ENCODE assay signal across 10 cellular contexts in the genomic region with DNA sequence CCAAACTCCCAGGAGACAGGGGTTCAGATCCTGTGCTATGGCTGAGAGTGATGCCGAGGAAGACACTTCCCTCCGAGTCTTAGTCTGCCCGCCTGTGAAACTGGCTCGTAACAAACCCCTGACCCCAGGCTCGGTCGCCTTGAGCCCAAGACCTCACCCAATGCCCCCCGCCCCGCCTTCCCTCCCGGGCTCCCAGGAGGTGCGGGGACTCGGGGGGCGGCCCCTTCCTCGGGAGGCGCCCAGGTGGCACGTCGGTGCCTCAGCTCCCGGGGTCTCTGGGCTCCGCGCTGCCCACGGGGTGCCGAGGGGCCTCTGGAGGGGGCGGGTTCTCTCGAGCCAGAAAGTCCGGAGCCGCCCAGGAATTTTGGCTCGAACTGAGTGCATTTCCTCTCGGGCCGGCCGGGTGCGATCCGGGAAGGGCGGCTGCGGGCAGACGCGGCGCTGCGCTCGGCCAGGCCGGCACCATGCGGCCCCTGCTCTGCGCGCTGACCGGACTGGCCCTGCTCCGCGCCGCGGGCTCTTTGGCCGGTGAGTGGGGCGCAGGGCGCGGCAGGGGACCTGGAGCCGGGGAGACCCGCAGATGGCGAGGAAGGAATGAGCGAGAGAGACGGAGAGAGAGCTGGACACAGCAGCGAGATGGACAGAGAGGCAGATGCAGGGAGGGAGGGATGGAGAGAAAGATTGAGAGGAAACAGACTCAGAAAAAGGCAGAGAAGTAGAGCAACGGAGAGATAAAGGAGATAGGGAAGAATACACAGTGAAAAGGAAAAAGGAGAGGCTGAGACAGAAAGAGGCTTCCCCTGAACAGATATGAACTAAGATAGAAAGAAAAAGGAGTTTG. TPM values are rescaled to one million over a fixed set of nuclear protein-coding genes. Genes with fewer than 3 reads are reported as not detected.
DNase-seq lines count a peak whose midpoint lies in the region; ATAC-seq, FAIRE-seq and TF ChIP-seq lines count a peak whose summit lies in the region.
"Had no signal": no experiment of that assay in that cellular context is flagged by ENCODE, and none has a peak within 500 bp of the region (broad histone marks: within the 10 kb centered on the region; RNA-seq: fewer than 3 reads in every experiment).

A gene with protein sequence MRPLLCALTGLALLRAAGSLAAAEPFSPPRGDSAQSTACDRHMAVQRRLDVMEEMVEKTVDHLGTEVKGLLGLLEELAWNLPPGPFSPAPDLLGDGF (plus strand): TSS at position 432 of the 841 bp plus-strand sequence. CDS start 33 bp downstream, at position 465.

- ATAC-seq in HG03159 (IDR thresholded peaks at IDR 0.05; ENCODE audit: unreplicated experiment): no peak

- DNase-seq in Caco-2 (no peak), adipocyte (ENCODE audit: low read depth) (peak; percentile 82), left ventricle myocardium inferior (peak; percentile 69), NCI-H187 (lab: John Stamatoyannopoulos, UW) (no peak), Karpas-422 (no peak), GM12892 (ENCODE audit: insufficient read length) (no peak)

- peak within 1 kb of the TSS; percentile 42 for H3K27ac Mint-ChIP-seq in Caco-2 (ENCODE audit: unreplicated experiment)

- peak within 1 kb of the TSS; percentile 59 for H2AFZ ChIP-seq in parathyroid adenoma
- no peak within 1 kb of the TSS for H2AFZ ChIP-seq in Karpas-422 (ENCODE audit: low read length)

- H3K9me3 ChIP-seq in Caco-2 (no peaks in the 10 kb centered on the region), adipocyte (ENCODE audit: control insufficient read depth, low read length) (no peaks in the 10 kb centered on the region), left ventricle myocardium inferior (replicated peaks) (no peaks in the 10 kb centered on the region), parathyroid adenoma (ENCODE audit: control insufficient read depth, low read length) (no peaks in the 10 kb centered on the region), Karpas-422 (ENCODE audit: low read length) (no peaks in the 10 kb centered on the region)

- CTCF ChIA-PET in Caco-2 (lab: Charles Lee): interaction anchor here (2.8 kb wide), 1 partner anchor 11 kb away, joined by 11 read pairs; no protein-coding TSS in a partner anchor

- H3K36me3 ChIP-seq in Caco-2 (ENCODE audit: control insufficient read depth, insufficient read depth, low read length) (no peaks in the 10 kb centered on the region), adipocyte (ENCODE audit: control insufficient read depth, insufficient read depth, low read length, severe bottlenecking) (no peaks in the 10 kb centered on the region), left ventricle myocardium inferior (no peaks in the 10 kb centered on the region), parathyroid adenoma (ENCODE audit: control insufficient read depth, insufficient read depth, low read length) (no peaks in the 10 kb centered on the region), Karpas-422 (ENCODE audit: insufficient read depth, low read length) (no peaks in the 10 kb centered on the region)

- H3K79me2 ChIP-seq in parathyroid adenoma (no peaks in the 10 kb centered on the region), Karpas-422 (ENCODE audit: low read length) (no peaks in the 10 kb centered on the region)

- no peaks in the 10 kb centered on the region for H3K36me3 Mint-ChIP-seq in Caco-2 (ENCODE audit: insufficient read depth, unreplicated experiment)

- peaks cover 8% of the 10 kb centered on the region for H3K4me1 ChIP-seq in Caco-2
- H3K4me1 ChIP-seq in adipocyte (ENCODE audit: control insufficient read depth, insufficient read depth, low read length): peaks cover 33% of the 10 kb centered on the region
- H3K4me1 ChIP-seq in left ventricle myocardium inferior: peaks cover 48% of the 10 kb centered on the region
- no peaks in the 10 kb centered on the region for H3K4me1 ChIP-seq in parathyroid adenoma
- H3K4me1 ChIP-seq in Karpas-422 (ENCODE audit: low read length): no peaks in the 10 kb centered on the region

- no peaks in the 10 kb centered on the region for H3K9me3 Mint-ChIP-seq in Caco-2 (ENCODE audit: unreplicated experiment)

- H3K9ac ChIP-seq in adipocyte (ENCODE audit: low read length) (peak within 1 kb of the TSS; percentile 92), parathyroid adenoma (no peak within 1 kb of the TSS), Karpas-422 (ENCODE audit: low read length) (no peak within 1 kb of the TSS)

- TF ChIP-seq CTCF in Caco-2 (IDR thresholded peaks at IDR 0.05; ENCODE audit: insufficient read depth in 1 of 2, low read depth in 1 of 2, low read length in 1 of 2, severe bottlenecking in 1 of 2, unreplicated experiment in 1 of 2) (no peak), left ventricle myocardium inferior (IDR thresholded peaks at IDR 0.05; ENCODE audit: borderline replicate concordance) (no peak), parathyroid adenoma (IDR thresholded peaks at IDR 0.05) (no peak)

- H3K4me3 ChIP-seq in Caco-2 (ENCODE audit: low read depth, low read length): no peak within 1 kb of the TSS
- H3K4me3 ChIP-seq in adipocyte (ENCODE audit: low read length): peak within 1 kb of the TSS; percentile 87
- peak within 1 kb of the TSS; percentile 67 for H3K4me3 ChIP-seq in left ventricle myocardium inferior
- peak within 1 kb of the TSS; percentile 34 for H3K4me3 ChIP-seq in parathyroid adenoma (ENCODE audit: low read depth, low read length)
- no peak within 1 kb of the TSS for H3K4me3 ChIP-seq in Karpas-422 (ENCODE audit: low read length)

- H3K27me3 Mint-ChIP-seq in Caco-2 (ENCODE audit: insufficient read depth, unreplicated experiment): no peaks in the 10 kb centered on the region

- peaks cover 16% of the 10 kb centered on the region for H3K4me1 Mint-ChIP-seq in Caco-2 (ENCODE audit: low read depth, unreplicated experiment)

- POLR2A ChIA-PET in Caco-2 (lab: Charles Lee): no interaction called here

- H3K4me2 ChIP-seq in parathyroid adenoma (ENCODE audit: low read length): peak within 1 kb of the TSS; percentile 75
- H3K4me2 ChIP-seq in Karpas-422 (ENCODE audit: low read depth, low read length, poor library complexity, severe bottlenecking): no peak within 1 kb of the TSS

- H3K27ac ChIP-seq in left ventricle myocardium inferior (replicated peaks) (peak within 1 kb of the TSS; percentile 90), parathyroid adenoma (no peak within 1 kb of the TSS), Karpas-422 (ENCODE audit: low read length) (no peak within 1 kb of the TSS)

- TF ChIP-seq POLR2A in GM12892 (IDR thresholded peaks at IDR 0.05; ENCODE audit: low read depth, low read length): no peak

- FAIRE-seq in GM12892 (lab: Jason Lieb, UNC): no peak
- FAIRE-seq: endometrium had no signal

- no peaks in the 10 kb centered on the region for H3K27me3 ChIP-seq in Caco-2 (replicated peaks; ENCODE audit: control insufficient read depth, insufficient read depth, low read length)
- H3K27me3 ChIP-seq in adipocyte (replicated peaks; ENCODE audit: control insufficient read depth, insufficient read depth, low read length): no peaks in the 10 kb centered on the region
- peaks cover 7% of the 10 kb centered on the region for H3K27me3 ChIP-seq in left ventricle myocardium inferior (ENCODE audit: low read depth)
- H3K27me3 ChIP-seq in parathyroid adenoma (ENCODE audit: control insufficient read depth, insufficient read depth, low read length): no peaks in the 10 kb centered on the region
- no peaks in the 10 kb centered on the region for H3K27me3 ChIP-seq in Karpas-422 (ENCODE audit: low read length)

- H4K20me1 ChIP-seq in Karpas-422 (ENCODE audit: insufficient read depth, low read depth, low read length): no peaks in the 10 kb centered on the region

- no TSS peak for BruUV-seq in Caco-2 (replicated peaks; lab: Mats Ljungman, UMichigan)

- no peaks in the 10 kb centered on the region for H3K9me2 ChIP-seq in Karpas-422 (replicated peaks; ENCODE audit: insufficient read depth, low read length)

- intact Hi-C loops in Caco-2 (cut with micrococcal nuclease; ENCODE audit: unreplicated experiment) (no loop called here), left ventricle myocardium inferior (cut with micrococcal nuclease) (loop anchor here (10.0 kb wide), 1 partner anchor 58 kb away; the partner anchor contains the start of gene TMEM254)

- H3K4me3 Mint-ChIP-seq in Caco-2 (ENCODE audit: unreplicated experiment): no peak within 1 kb of the TSS

RNA-seq across cellular contexts. Expression of the gene that starts here (rescaled TPM):
- total RNA-seq in Caco-2 (2022) (not detected in 2 replicates), left ventricle myocardium inferior (34.3 TPM)
- not detected in 2 replicates for total RNA-seq in Karpas-422 (2014; rRNA removed; shearing (Covaris generic); ENCODE audit: low replicate concordance)
- polyA plus RNA-seq in GM12892 (2012; ENCODE audit: missing spikeins): not detected
- total RNA-seq: SK-MEL-5 had no signal

Comparison
In these comparisons a context has a peak if more than half of its experiments do, and no peak if none do; other contexts are left out.
1. RNA of the gene that starts here (total RNA-seq): 34.3 TPM in left ventricle myocardium inferior (single experiment); not detected in Caco-2 and not detected in Karpas-422; every median in the first group is over 10 times any median in the second.
2. DNase-seq: peak in adipocyte (single experiment) and left ventricle myocardium inferior (single experiment); none in Caco-2 (0 of 2), NCI-H187 (0 of 2), Karpas-422 (single experiment) and GM12892 (single experiment).
3. H3K4me3 ChIP-seq: peak in adipocyte (single experiment), left ventricle myocardium inferior (single experiment) and parathyroid adenoma (single experiment); none in Caco-2 (single experiment) and Karpas-422 (single experiment).